Comparison of ENCODE assay signal across 23 cellular contexts in the genomic region with DNA sequence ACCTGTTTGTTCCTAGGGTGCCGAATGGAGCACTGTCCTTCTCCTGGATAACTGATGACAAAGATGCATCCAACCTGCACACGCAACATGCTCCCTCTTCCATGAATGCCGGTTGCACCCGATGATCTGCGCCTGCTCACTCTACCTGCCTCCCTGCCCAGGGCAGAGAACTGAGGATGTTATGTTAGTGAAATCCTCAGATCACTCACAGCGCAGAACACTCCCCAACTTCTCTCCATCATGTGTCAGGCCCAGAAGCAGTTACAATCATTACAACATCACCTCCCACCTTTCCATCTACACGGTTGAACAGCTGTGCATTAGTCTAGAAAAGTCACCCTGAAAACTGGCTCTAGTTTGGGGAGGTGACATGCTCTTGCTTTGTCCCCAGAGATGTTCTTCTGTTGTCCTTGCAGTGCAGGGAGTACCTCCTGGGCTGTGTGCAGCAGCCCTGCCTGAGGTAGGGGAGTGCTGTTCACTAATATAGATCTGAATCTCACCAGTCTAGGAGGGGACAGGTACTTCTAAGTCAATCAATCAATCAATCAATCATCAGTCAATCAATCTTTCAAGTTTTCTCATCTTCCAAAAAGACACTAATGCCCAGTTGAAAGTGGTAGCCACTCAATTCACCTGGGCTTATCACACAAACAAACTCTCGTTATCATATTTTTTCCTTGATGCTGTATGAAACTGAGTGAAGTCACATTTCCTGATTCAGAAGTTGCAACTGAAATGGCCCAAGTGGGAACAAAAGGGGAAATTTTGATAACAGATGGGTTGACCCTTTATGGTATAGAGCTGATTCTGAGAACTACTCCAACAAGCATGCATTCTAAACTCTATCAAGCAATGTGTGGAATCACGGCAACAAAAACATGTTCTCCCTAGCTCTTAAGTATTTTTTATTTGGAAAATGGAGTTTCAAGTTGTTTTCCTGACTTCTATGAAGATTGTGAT. TPM values are rescaled to one million over a fixed set of nuclear protein-coding genes. Genes with fewer than 3 reads are reported as not detected.
DNase-seq lines count a peak whose midpoint lies in the region; ATAC-seq and TF ChIP-seq lines count a peak whose summit lies in the region.
"Had no signal": no experiment of that assay in that cellular context is flagged by ENCODE, and none has a peak within 500 bp of the region (broad histone marks: within the 10 kb centered on the region; RNA-seq: fewer than 3 reads in every experiment).

No MANE protein-coding gene starts in this region.

- no peaks in the 10 kb centered on the region for H3K9me3 ChIP-seq in CD4-positive, alpha-beta T cell (ENCODE audit: control insufficient read depth, low read length)
- H3K9me3 ChIP-seq: Caco-2, esophagus squamous epithelium, uterus had no signal

- TF ChIP-seq CTCF in activated CD8-positive, alpha-beta T cell treated with anti-CD3 and anti-CD28 coated beads for 36 hours (IDR thresholded peaks at IDR 0.05), result no peak
- no peak for TF ChIP-seq CTCF in endothelial cell (IDR thresholded peaks at IDR 0.05; ENCODE audit: unreplicated experiment)
- TF ChIP-seq CTCF in CD4-positive, alpha-beta T cell (IDR thresholded peaks at IDR 0.05), result no peak

- POLR2A ChIA-PET in activated CD8-positive, alpha-beta T cell treated with anti-CD3 and anti-CD28 coated beads, Interleukin-2, amount 10 ng/mL, durations not matched to agents 7 days and 5 days (lab: Charles Lee), result no interaction called here
- POLR2A ChIA-PET in activated CD8-positive, alpha-beta T cell treated with anti-CD3 and anti-CD28 coated beads for 36 hours (lab: Charles Lee), result interaction anchor here (0.6 kb wide), 1 partner anchor 153 kb away, joined by 3 read pairs; no protein-coding TSS in a partner anchor
- POLR2A ChIA-PET in CD4-positive, alpha-beta T cell (lab: Charles Lee), result no interaction called here

- H3K9me3 Mint-ChIP-seq in activated CD8-positive, alpha-beta T cell treated with anti-CD3 and anti-CD28 coated beads, Interleukin-2, amount 10 ng/mL, durations not matched to agents 7 days and 5 days (ENCODE audit: insufficient read depth), result no peaks in the 10 kb centered on the region
- H3K9me3 Mint-ChIP-seq in activated CD8-positive, alpha-beta T cell treated with anti-CD3 and anti-CD28 coated beads for 36 hours, result no peaks in the 10 kb centered on the region
- no peaks in the 10 kb centered on the region for H3K9me3 Mint-ChIP-seq in endothelial cell (ENCODE audit: unreplicated experiment)
- H3K9me3 Mint-ChIP-seq in CD4-positive, alpha-beta T cell, result no peaks in the 10 kb centered on the region
- H3K9me3 Mint-ChIP-seq: activated naive CD8-positive, alpha-beta T cell treated with anti-CD3 and anti-CD28 coated beads, Interleukin-2, amount 50 U/mL, for 24 hours; GM23338; mesothelial cell of epicardium; neural progenitor cell had no signal

- no peak for ATAC-seq in activated CD8-positive, alpha-beta T cell treated with anti-CD3 and anti-CD28 coated beads, Interleukin-2, amount 10 ng/mL, durations not matched to agents 7 days and 5 days
- no peak for ATAC-seq in activated CD8-positive, alpha-beta T cell treated with anti-CD3 and anti-CD28 coated beads for 36 hours
- peak; percentile 11 for ATAC-seq in HG03565 (IDR thresholded peaks at IDR 0.05; ENCODE audit: unreplicated experiment)
- ATAC-seq in HG02970 (IDR thresholded peaks at IDR 0.05; ENCODE audit: low FRiP score, unreplicated experiment), result no peak
- no peak for ATAC-seq in CD4-positive, alpha-beta T cell (ENCODE audit: poor library complexity)
- ATAC-seq: GM23338, left colon had no signal

- peaks cover 25% of the 10 kb centered on the region for H3K4me1 Mint-ChIP-seq in activated CD8-positive, alpha-beta T cell treated with anti-CD3 and anti-CD28 coated beads, Interleukin-2, amount 10 ng/mL, durations not matched to agents 7 days and 5 days (ENCODE audit: low read depth)
- H3K4me1 Mint-ChIP-seq in activated CD8-positive, alpha-beta T cell treated with anti-CD3 and anti-CD28 coated beads for 36 hours (ENCODE audit: low read depth), result peaks cover 31% of the 10 kb centered on the region
- H3K4me1 Mint-ChIP-seq in endothelial cell (ENCODE audit: unreplicated experiment), result peaks cover 33% of the 10 kb centered on the region
- H3K4me1 Mint-ChIP-seq in CD4-positive, alpha-beta T cell (ENCODE audit: low read depth), result peaks cover 18% of the 10 kb centered on the region

- peaks cover 13% of the 10 kb centered on the region for H3K27me3 Mint-ChIP-seq in activated CD8-positive, alpha-beta T cell treated with anti-CD3 and anti-CD28 coated beads, Interleukin-2, amount 10 ng/mL, durations not matched to agents 7 days and 5 days (ENCODE audit: low read depth)
- peaks cover 14% of the 10 kb centered on the region for H3K27me3 Mint-ChIP-seq in activated CD8-positive, alpha-beta T cell treated with anti-CD3 and anti-CD28 coated beads for 36 hours
- peaks cover 3% of the 10 kb centered on the region for H3K27me3 Mint-ChIP-seq in endothelial cell (ENCODE audit: unreplicated experiment)
- peaks cover 16% of the 10 kb centered on the region for H3K27me3 Mint-ChIP-seq in CD4-positive, alpha-beta T cell

- peak; percentile 10 for DNase-seq in activated CD8-positive, alpha-beta T cell treated with anti-CD3 and anti-CD28 coated beads, Interleukin-2, amount 10 ng/mL, durations not matched to agents 7 days and 5 days
- DNase-seq in activated CD8-positive, alpha-beta T cell treated with anti-CD3 and anti-CD28 coated beads for 36 hours, result no peak
- DNase-seq in endothelial cell (ENCODE audit: low spot score) (no peak), putamen (ENCODE audit: low spot score) (peak; percentile 78)
- no peak for DNase-seq in stimulated activated CD4-positive, alpha-beta T cell treated with anti-CD3 and anti-CD28 coated beads, Interleukin-2, amount 100 ng/mL, for 48 hours
- DNase-seq in CD4-positive, alpha-beta T cell, result no peak
- DNase-seq: 8988T; activated effector memory CD4-positive, alpha-beta T cell treated with Interleukin-2 at 50 U/mL for 16 hours; activated naive CD8-positive, alpha-beta T cell treated with anti-CD3 and anti-CD28 coated beads, Interleukin-2, amount 50 U/mL, for 24 hours; Caco-2; effector CD8-positive, alpha-beta T cell; esophagus squamous epithelium; IMR-90; left colon; NK-92 treated with Interleukin-12 subunit alpha and Interleukin-12 subunit beta, amount 100 ng/mL, for 24 hours; uterus had no signal

- CTCF ChIA-PET in activated CD8-positive, alpha-beta T cell treated with anti-CD3 and anti-CD28 coated beads, Interleukin-2, amount 10 ng/mL, durations not matched to agents 7 days and 5 days (lab: Charles Lee), result interaction anchor here (1.0 to 2.3 kb wide), 4 partner anchors 30 to 284 kb away, joined by 3 to 8 read pairs (median 3); no protein-coding TSS in a partner anchor
- CTCF ChIA-PET in activated CD8-positive, alpha-beta T cell treated with anti-CD3 and anti-CD28 coated beads for 36 hours (lab: Charles Lee), result no interaction called here
- CTCF ChIA-PET in CD4-positive, alpha-beta T cell (lab: Charles Lee), result no interaction called here

- H3K27me3 ChIP-seq in CD4-positive, alpha-beta T cell (ENCODE audit: control insufficient read depth, insufficient read depth, low read length), result no peaks in the 10 kb centered on the region
- H3K27me3 ChIP-seq: neural progenitor cell, uterus had no signal

- H3K27ac ChIP-seq in CD4-positive, alpha-beta T cell (ENCODE audit: low read depth, low read length), result no peak overlapping the region
- H3K27ac ChIP-seq: neural progenitor cell, uterus had no signal

- H3K4me3 Mint-ChIP-seq in activated CD8-positive, alpha-beta T cell treated with anti-CD3 and anti-CD28 coated beads, Interleukin-2, amount 10 ng/mL, durations not matched to agents 7 days and 5 days, result no peak overlapping the region
- H3K4me3 Mint-ChIP-seq in activated CD8-positive, alpha-beta T cell treated with anti-CD3 and anti-CD28 coated beads for 36 hours, result no peak overlapping the region
- no peak overlapping the region for H3K4me3 Mint-ChIP-seq in endothelial cell (ENCODE audit: unreplicated experiment)
- H3K4me3 Mint-ChIP-seq in CD4-positive, alpha-beta T cell, result no peak overlapping the region
- H3K4me3 Mint-ChIP-seq: activated naive CD8-positive, alpha-beta T cell treated with anti-CD3 and anti-CD28 coated beads, Interleukin-2, amount 50 U/mL, for 24 hours; GM23338; mesothelial cell of epicardium had no signal

- no peaks in the 10 kb centered on the region for H3K36me3 Mint-ChIP-seq in activated CD8-positive, alpha-beta T cell treated with anti-CD3 and anti-CD28 coated beads, Interleukin-2, amount 10 ng/mL, durations not matched to agents 7 days and 5 days (ENCODE audit: low read depth)
- H3K36me3 Mint-ChIP-seq in activated CD8-positive, alpha-beta T cell treated with anti-CD3 and anti-CD28 coated beads for 36 hours (ENCODE audit: low read depth), result no peaks in the 10 kb centered on the region
- no peaks in the 10 kb centered on the region for H3K36me3 Mint-ChIP-seq in endothelial cell (ENCODE audit: low read depth, unreplicated experiment)
- H3K36me3 Mint-ChIP-seq in CD4-positive, alpha-beta T cell (ENCODE audit: low read depth), result no peaks in the 10 kb centered on the region
- H3K36me3 Mint-ChIP-seq: mesothelial cell of epicardium, neural progenitor cell had no signal

- no peak overlapping the region for H3K27ac Mint-ChIP-seq in activated CD8-positive, alpha-beta T cell treated with anti-CD3 and anti-CD28 coated beads, Interleukin-2, amount 10 ng/mL, durations not matched to agents 7 days and 5 days
- no peak overlapping the region for H3K27ac Mint-ChIP-seq in activated CD8-positive, alpha-beta T cell treated with anti-CD3 and anti-CD28 coated beads for 36 hours
- peak overlapping the region; percentile 80 for H3K27ac Mint-ChIP-seq in endothelial cell (ENCODE audit: unreplicated experiment)
- H3K27ac Mint-ChIP-seq in CD4-positive, alpha-beta T cell, result no peak overlapping the region
- H3K27ac Mint-ChIP-seq: activated naive CD8-positive, alpha-beta T cell treated with anti-CD3 and anti-CD28 coated beads, Interleukin-2, amount 50 U/mL, for 24 hours; GM23338; neural progenitor cell had no signal

- intact Hi-C loops in activated CD8-positive, alpha-beta T cell treated with anti-CD3 and anti-CD28 coated beads for 36 hours (cut with micrococcal nuclease), result no loop called here
- intact Hi-C loops in CD4-positive, alpha-beta T cell (cut with DNase I, micrococcal nuclease), result no loop called here

RNA-seq across cellular contexts. Expression of gene ISLR, which starts 15.4 kb away (rescaled TPM):
- not detected for total RNA-seq in activated CD8-positive, alpha-beta T cell treated with anti-CD3 and anti-CD28 coated beads, Interleukin-2, amount 10 ng/mL, durations not matched to agents 7 days and 5 days
- not detected for total RNA-seq in activated CD8-positive, alpha-beta T cell treated with anti-CD3 and anti-CD28 coated beads for 36 hours
- 0.51 TPM for total RNA-seq in endothelial cell (ENCODE audit: unreplicated experiment)
- not detected for total RNA-seq in CD4-positive, alpha-beta T cell
- total RNA-seq: Caco-2, GM23338, NCI-H460 had no signal

RNA-seq across cellular contexts. Expression of gene ISLR2, which starts 27.8 kb away (rescaled TPM):
- total RNA-seq in activated CD8-positive, alpha-beta T cell treated with anti-CD3 and anti-CD28 coated beads, Interleukin-2, amount 10 ng/mL, durations not matched to agents 7 days and 5 days, result not detected
- total RNA-seq in activated CD8-positive, alpha-beta T cell treated with anti-CD3 and anti-CD28 coated beads for 36 hours, result not detected
- 0.21 TPM for total RNA-seq in endothelial cell (ENCODE audit: unreplicated experiment)
- not detected for total RNA-seq in CD4-positive, alpha-beta T cell
- total RNA-seq: Caco-2, IMR-90, NCI-H460 had no signal

RNA-seq across cellular contexts. Expression of gene STRA6, which starts 44.4 kb away (rescaled TPM):
- not detected for total RNA-seq in activated CD8-positive, alpha-beta T cell treated with anti-CD3 and anti-CD28 coated beads, Interleukin-2, amount 10 ng/mL, durations not matched to agents 7 days and 5 days
- under 1 TPM; 0.51 to 0.72 TPM for total RNA-seq in activated CD8-positive, alpha-beta T cell treated with anti-CD3 and anti-CD28 coated beads for 36 hours
- 9.2 TPM for total RNA-seq in endothelial cell (ENCODE audit: unreplicated experiment)
- total RNA-seq in CD4-positive, alpha-beta T cell, result not detected
- total RNA-seq: IMR-90, left colon, subcutaneous adipose tissue had no signal

Comparison
In these comparisons a context has a peak if more than half of its experiments do, and no peak if none do; other contexts are left out.
1. DNase-seq: peak in activated CD8-positive, alpha-beta T cell treated with anti-CD3 and anti-CD28 coated beads, Interleukin-2, amount 10 ng/mL, durations not matched to agents 7 days and 5 days (single experiment) and putamen (single experiment); none in activated CD8-positive, alpha-beta T cell treated with anti-CD3 and anti-CD28 coated beads for 36 hours (single experiment), endothelial cell (single experiment), stimulated activated CD4-positive, alpha-beta T cell treated with anti-CD3 and anti-CD28 coated beads, Interleukin-2, amount 100 ng/mL, for 48 hours (0 of 2) and CD4-positive, alpha-beta T cell (0 of 10).